ENCODE assay signal across 25 cellular contexts in the genomic region with DNA sequence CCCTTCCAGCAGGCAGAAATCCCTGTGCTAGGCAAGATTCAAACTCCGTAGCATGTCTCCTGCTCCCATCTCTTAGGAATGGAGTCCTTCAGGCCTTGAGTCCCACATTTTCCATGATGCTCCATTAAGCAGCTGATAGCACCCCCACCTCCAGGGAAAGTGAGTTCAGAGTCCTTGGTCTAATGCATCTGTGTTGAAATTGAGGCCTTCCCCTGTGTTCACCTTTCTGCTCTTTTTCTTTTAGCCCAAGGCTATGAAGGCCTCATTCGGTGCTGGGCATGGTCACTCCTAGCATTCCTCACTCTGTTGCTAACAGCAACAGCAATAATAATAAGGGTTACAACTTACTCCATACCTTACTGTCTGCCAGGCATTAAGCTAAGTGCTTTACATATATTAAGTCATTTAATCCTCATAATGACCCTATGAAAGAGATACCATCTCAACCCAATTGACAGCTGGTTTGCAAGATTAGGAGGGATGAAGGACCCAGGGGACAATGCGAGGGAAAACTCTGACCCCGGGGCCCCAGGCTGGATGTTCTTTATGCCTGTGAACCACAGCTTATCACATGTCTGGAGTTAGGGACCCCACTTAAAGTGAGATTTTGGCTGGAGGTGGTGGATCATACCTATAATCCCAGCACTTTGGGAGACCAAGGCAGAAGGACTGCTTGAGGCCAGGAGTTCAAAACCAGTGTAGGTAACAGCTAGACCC. TPM values are rescaled to one million over a fixed set of nuclear protein-coding genes. Genes with fewer than 3 reads are reported as not detected.
DNase-seq lines count a peak whose midpoint lies in the region; ATAC-seq, FAIRE-seq and TF ChIP-seq lines count a peak whose summit lies in the region.
"Had no signal": no experiment of that assay in that cellular context is flagged by ENCODE, and none has a peak within 500 bp of the region (broad histone marks: within the 10 kb centered on the region; RNA-seq: fewer than 3 reads in every experiment).

No MANE protein-coding gene starts in this region.

- H2AFZ ChIP-seq in PC-9 = no peak overlapping the region

- ATAC-seq in A549 = peak in 1 of 2 experiments; percentile 34; a peak in 2 of 6 replicates
- ATAC-seq: activated T-cell treated with anti-CD3 and anti-CD28 coated beads, Interleukin-2, amount 50 U/mL, for 4 hours; stimulated activated naive CD8-positive, alpha-beta T cell treated with anti-CD3 and anti-CD28 coated beads, Interleukin-15, amount 100 ng/mL, for 72 hours; upper lobe of right lung; WTC11 had no signal

- CTCF ChIA-PET in A549 (lab: Yijun Ruan, JAX) (interaction anchor here (0.7 to 9.5 kb wide), 6 partner anchors 10 to 236 kb away, joined by 3 to 95 read pairs (median 4); a partner anchor contains a TSS), PC-9 (lab: Charles Lee) (interaction anchor here (0.5 kb wide), 1 partner anchor 127 kb away, joined by 6 read pairs; no protein-coding TSS in a partner anchor)

- H3K4me3 ChIP-seq in A549 (no peak overlapping the region), PC-9 (no peak overlapping the region)
- H3K4me3 ChIP-seq: left ventricle myocardium inferior, SJCRH30, upper lobe of right lung had no signal

- H3K27me3 ChIP-seq in PC-9 (ENCODE audit: insufficient read depth, low read depth) = no peaks in the 10 kb centered on the region
- H3K27me3 ChIP-seq: SJCRH30, upper lobe of right lung had no signal

- H3K36me3 ChIP-seq in PC-9 (ENCODE audit: low read depth) = no peaks in the 10 kb centered on the region; the same call in 1 of the 2 replicates

- H3K4me2 ChIP-seq in A549 (no peak overlapping the region), PC-9 (peak overlapping the region; percentile 44)

- H4K20me1 ChIP-seq in PC-9 (ENCODE audit: insufficient read depth) = no peaks in the 10 kb centered on the region; the same call in 1 of the 2 replicates

- no peaks in the 10 kb centered on the region for H3K9me3 ChIP-seq in A549
- H3K9me3 ChIP-seq in PC-9 (ENCODE audit: insufficient read depth, low read depth) = no peaks in the 10 kb centered on the region
- H3K9me3 ChIP-seq: left ventricle myocardium inferior, SJCRH30, upper lobe of right lung had no signal

- no peak for TF ChIP-seq RAD21 in A549 (conservative IDR thresholded peaks at IDR 0.05 in 1 of 2, IDR thresholded peaks at IDR 0.05 in 1 of 2)

- DNase-seq in A549 (ENCODE audit: low read depth in 1 of 2, low spot score in 1 of 2) = peak; percentile 36 to 47
- DNase-seq in ELF-1 (ENCODE audit: low read depth, low spot score) = peak; percentile 44
- DNase-seq in PC-9 = peak; percentile 38 to 88
- DNase-seq in fibroblast of gingiva (ENCODE audit: low read depth) = peak; percentile 50
- no peak for DNase-seq in urothelium cell line (ENCODE audit: low spot score)
- DNase-seq in COLO829 (ENCODE audit: low spot score) = no peak
- no peak for DNase-seq in H4 (ENCODE audit: low spot score)
- no peak for DNase-seq in NCI-H446 treated with DMSO at 0.1 percent for 48 hours (lab: John Stamatoyannopoulos, UW)
- DNase-seq: activated CD4-positive, alpha-beta memory T cell treated with anti-CD3 and anti-CD28 coated beads, Interleukin-2, amount 10 ng/mL, durations not matched to agents 7 days and 5 days; activated T-cell treated with anti-CD3 and anti-CD28 coated beads, Interleukin-2, amount 50 U/mL, for 4 hours; cortex of kidney; GDM1; left ventricle myocardium inferior; NCI-H1436 treated with DMSO at 0.1 percent for 48 hours; NCI-H446; nucleus accumbens; stimulated activated CD4-positive, alpha-beta T cell treated with anti-CD3 and anti-CD28 coated beads, Interleukin-2, amount 100 ng/mL, for 24 hours; stimulated activated naive CD8-positive, alpha-beta T cell treated with anti-CD3 and anti-CD28 coated beads, Interleukin-15, amount 100 ng/mL, for 72 hours; T-helper 2 cell; upper lobe of right lung had no signal

- TF ChIP-seq CTCF in A549 (IDR thresholded peaks at IDR 0.05) = no peak
- no peak for TF ChIP-seq CTCF in PC-9 (conservative IDR thresholded peaks at IDR 0.05)

- H3K27ac ChIP-seq in A549 (no peak overlapping the region), PC-9 (peak overlapping the region; percentile 40)
- H3K27ac ChIP-seq: epithelial cell of prostate, left ventricle myocardium inferior, SJCRH30, upper lobe of right lung had no signal

- intact Hi-C loops in PC-9 (cut with micrococcal nuclease; ENCODE audit: unreplicated experiment) = no loop called here

- TF ChIP-seq POLR2A in A549 (IDR thresholded peaks at IDR 0.05; ENCODE audit: low read length) = no peak

- H3K79me2 ChIP-seq in PC-9 (ENCODE audit: low read depth) = no peaks in the 10 kb centered on the region

- no peaks in the 10 kb centered on the region for H3K9me2 ChIP-seq in PC-9 (ENCODE audit: insufficient read depth)

- no peak for FAIRE-seq in A549 (lab: Jason Lieb, UNC)
- FAIRE-seq in urothelium cell line (lab: Jason Lieb, UNC) = no peak
- FAIRE-seq: GM12891, HTR-8/SVneo had no signal

- peaks cover 30% of the 10 kb centered on the region for H3F3A ChIP-seq in PC-9 (ENCODE audit: insufficient read depth, low read depth)

- 67% methylated on average over 4 of the region's 4 CpGs for WGBS in A549 (ENCODE audit: missing lambda C conversion rate)

- 0 out of 3 replicates have a peak, but pooled peaks cover 3% of the 10 kb centered on the region for H3K4me1 ChIP-seq in A549
- H3K4me1 ChIP-seq in PC-9 (replicated peaks; ENCODE audit: insufficient read depth) = peaks cover 18% of the 10 kb centered on the region
- H3K4me1 ChIP-seq: SJCRH30, upper lobe of right lung had no signal

- POLR2A ChIA-PET in A549 (lab: Yijun Ruan, JAX) (interaction anchor here (0.5 to 0.7 kb wide), 2 partner anchors 19 to 119 kb away, joined by 3 to 5 read pairs; no protein-coding TSS in a partner anchor), PC-9 (lab: Charles Lee; ENCODE audit: unreplicated experiment) (interaction anchor here (0.6 to 0.7 kb wide), 2 partner anchors 45 to 643 kb away, joined by 5 read pairs; no protein-coding TSS in a partner anchor)

- BruUV-seq in PC-9 (replicated peaks; lab: Mats Ljungman, UMichigan) = no TSS peak

- no peak for TF ChIP-seq EP300 in A549 (IDR thresholded peaks at IDR 0.05)

TF ChIP-seq in A549, 52 proteins besides CTCF, POLR2A, EP300 and RAD21 (continues in another document):
- TF ChIP-seq, protein P1, sequence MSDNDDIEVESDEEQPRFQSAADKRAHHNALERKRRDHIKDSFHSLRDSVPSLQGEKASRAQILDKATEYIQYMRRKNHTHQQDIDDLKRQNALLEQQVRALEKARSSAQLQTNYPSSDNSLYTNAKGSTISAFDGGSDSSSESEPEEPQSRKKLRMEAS (IDR thresholded peaks at IDR 0.05) = no peak
- TF ChIP-seq JUN (IDR thresholded peaks at IDR 0.05) (no peak), FOXS1 (CRISPR knock-in tag; IDR thresholded peaks at IDR 0.05) (no peak), HOXB5 (CRISPR knock-in tag; IDR thresholded peaks at IDR 0.05) (no peak), JUNB (IDR thresholded peaks at IDR 0.05) (no peak), ZC3H11A (IDR thresholded peaks at IDR 0.05) (no peak), ZFP36 (IDR thresholded peaks at IDR 0.05; ENCODE audit: borderline replicate concordance, partially characterized antibody) (no peak), HDAC2 (IDR thresholded peaks at IDR 0.05) (no peak), KDM1A (IDR thresholded peaks at IDR 0.05; ENCODE audit: low read depth) (no peak), HOXA7 (CRISPR knock-in tag; IDR thresholded peaks at IDR 0.05) (no peak), MYC (IDR thresholded peaks at IDR 0.05; ENCODE audit: borderline replicate concordance, low read length) (no peak), RCOR1 (IDR thresholded peaks at IDR 0.05; ENCODE audit: low read depth, low read length) (no peak)
- TF ChIP-seq, protein P2, sequence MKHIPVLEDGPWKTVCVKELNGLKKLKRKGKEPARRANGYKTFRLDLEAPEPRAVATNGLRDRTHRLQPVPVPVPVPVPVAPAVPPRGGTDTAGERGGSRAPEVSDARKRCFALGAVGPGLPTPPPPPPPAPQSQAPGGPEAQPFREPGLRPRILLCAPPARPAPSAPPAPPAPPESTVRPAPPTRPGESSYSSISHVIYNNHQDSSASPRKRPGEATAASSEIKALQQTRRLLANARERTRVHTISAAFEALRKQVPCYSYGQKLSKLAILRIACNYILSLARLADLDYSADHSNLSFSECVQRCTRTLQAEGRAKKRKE (CRISPR knock-in tag; IDR thresholded peaks at IDR 0.05; ENCODE audit: low read depth) = no peak

RNA-seq across cellular contexts. Expression of a gene that starts 17.5 kb away (rescaled TPM):
- polyA plus RNA-seq in A549 (2011; rRNA removed) (39.3 and 45.9 TPM in 2 replicates), A549 (2017; fragmentation: RNase III; extraction: RNeasy Plus Mini Kit Qiagen cat#74134 plus additional on column Dnase treatment) (40.3 to 44.6 TPM (median 43.8 TPM) in 3 replicates)
- 22.6 and 24.5 TPM in 2 replicates for polyA plus RNA-seq in A549 (2012; cell fraction: cytosol; rRNA removed)
- 28.4 and 38.2 TPM in 2 replicates for polyA plus RNA-seq in A549 (2012; cell fraction: nucleus; rRNA removed)
- polyA minus RNA-seq in A549 (2011; rRNA and poly(A)+ RNA removed) = 35.8 and 40.1 TPM in 2 replicates
- total RNA-seq in PC-9 (2021) = 51.6 and 54.5 TPM in 2 replicates
- total RNA-seq in H4 (2014; rRNA removed; shearing (Covaris generic)) = 37.4 and 40.8 TPM in 2 replicates

RNA-seq across cellular contexts. Expression of a gene that starts 25.1 kb away (rescaled TPM):
- polyA plus RNA-seq in A549 (2011; rRNA removed) = 18.9 and 25.7 TPM in 2 replicates
- polyA plus RNA-seq in A549 (2012; cell fraction: cytosol; rRNA removed) = 11.0 and 15.5 TPM in 2 replicates
- 27.5 and 30.4 TPM in 2 replicates for polyA plus RNA-seq in A549 (2012; cell fraction: nucleus; rRNA removed)
- 28.4 to 31.0 TPM (median 29.1 TPM) in 3 replicates for polyA plus RNA-seq in A549 (2017; fragmentation: RNase III; extraction: RNeasy Plus Mini Kit Qiagen cat#74134 plus additional on column Dnase treatment)
- 45.7 and 47.5 TPM in 2 replicates for polyA minus RNA-seq in A549 (2011; rRNA and poly(A)+ RNA removed)
- total RNA-seq in PC-9 (2021) = 53.6 and 61.3 TPM in 2 replicates
- 9.6 and 10.0 TPM in 2 replicates for total RNA-seq in H4 (2014; rRNA removed; shearing (Covaris generic))

RNA-seq across cellular contexts. Expression of a gene that starts 51.4 kb away (rescaled TPM):
- polyA plus RNA-seq in A549 (2011; rRNA removed) = 10.2 and 11.8 TPM in 2 replicates
- polyA plus RNA-seq in A549 (2012; cell fraction: cytosol; rRNA removed) = 15.6 and 19.0 TPM in 2 replicates
- polyA plus RNA-seq in A549 (2012; cell fraction: nucleus; rRNA removed) = 15.2 and 20.0 TPM in 2 replicates
- 17.7 to 20.6 TPM (median 19.9 TPM) in 3 replicates for polyA plus RNA-seq in A549 (2017; fragmentation: RNase III; extraction: RNeasy Plus Mini Kit Qiagen cat#74134 plus additional on column Dnase treatment)
- 21.2 and 27.1 TPM in 2 replicates for polyA minus RNA-seq in A549 (2011; rRNA and poly(A)+ RNA removed)
- total RNA-seq in PC-9 (2021) = 18.3 and 20.0 TPM in 2 replicates
- 16.7 and 16.9 TPM in 2 replicates for total RNA-seq in H4 (2014; rRNA removed; shearing (Covaris generic))

Comparison
In these comparisons a context has a peak if more than half of its experiments do, and no peak if none do; other contexts are left out.
1. DNase-seq: peak in A549 (2 of 2), ELF-1 (single experiment), PC-9 (2 of 2) and fibroblast of gingiva (single experiment); none in urothelium cell line (single experiment), COLO829 (single experiment), H4 (single experiment) and NCI-H446 treated with DMSO at 0.1 percent for 48 hours (single experiment).